28 cellular contexts compared by ENCODE assay signal in genomic region chr7:106252568-106252967, GRCh38.
"Had no signal": no experiment of that assay in that cellular context is flagged by ENCODE, and none has a peak within 500 bp of the region (broad histone marks: within the 10 kb centered on the region; RNA-seq: fewer than 3 reads in every experiment).

No MANE protein-coding gene starts in this region.

- H3K4me3 ChIP-seq: adrenal gland, body of pancreas, breast epithelium, SJCRH30, SK-N-MC had no signal

- H3K9me3 ChIP-seq: adrenal gland, breast epithelium, SJCRH30 had no signal

- H3K27me3 Mint-ChIP-seq: activated CD4-positive, alpha-beta memory T cell treated with anti-CD3 and anti-CD28 coated beads for 36 hours; activated naive CD4-positive, alpha-beta T cell treated with anti-CD3 and anti-CD28 coated beads, Interleukin-2, amount 50 U/mL, for 24 hours had no signal

- H3K27me3 ChIP-seq: adrenal gland, body of pancreas, breast epithelium, SJCRH30 had no signal

- ATAC-seq: body of pancreas had no signal

- FAIRE-seq: astrocyte, TTC549 had no signal

- H3K36me3 ChIP-seq: breast epithelium had no signal

- H3K27ac Mint-ChIP-seq: activated CD4-positive, alpha-beta memory T cell treated with anti-CD3 and anti-CD28 coated beads for 36 hours; T-helper 2 cell treated with Interferon-gamma antibody and Interleukin-4, amounts not matched to agents 5 μg/mL and 100 μg/mL, for 36 hours had no signal

- DNase-seq: activated CD4-positive, alpha-beta memory T cell treated with anti-CD3 and anti-CD28 coated beads for 36 hours; activated CD4-positive, alpha-beta T cell treated with anti-CD3 and anti-CD28 coated beads, Interleukin-2, amount 50 U/mL, for 1 hour; activated CD8-positive, alpha-beta memory T cell treated with anti-CD3 and anti-CD28 coated beads, Interleukin-2, amount 50 U/mL, for 4 hours; activated effector memory CD4-positive, alpha-beta T cell treated with anti-CD3 and anti-CD28 coated beads, Interleukin-2, amount 50 U/mL, for 16 hours; activated naive CD4-positive, alpha-beta T cell; adrenal gland; body of pancreas; cerebellar nuclear complex; Kasumi-1; KG1; MM.1S; MV-4-11; NCI-H1092; NCI-H1436 treated with DMSO at 0.1 percent for 48 hours; NCI-H1694 treated with DMSO at 0.1 percent for 48 hours; NCI-H2029; NCI-H510A; NCI-H526; NCI-H748 treated with DMSO at 0.1 percent for 48 hours; OCI-M1; SHP77; SJCRH30 had no signal

- H3K27ac ChIP-seq: adrenal gland, body of pancreas, breast epithelium, SJCRH30, SK-N-MC had no signal

- H3K4me1 ChIP-seq: adrenal gland, breast epithelium, SJCRH30 had no signal

- H3K4me3 Mint-ChIP-seq: activated CD4-positive, alpha-beta memory T cell treated with anti-CD3 and anti-CD28 coated beads for 36 hours; activated naive CD4-positive, alpha-beta T cell treated with anti-CD3 and anti-CD28 coated beads, Interleukin-2, amount 50 U/mL, for 24 hours; T-helper 2 cell treated with Interferon-gamma antibody and Interleukin-4, amounts not matched to agents 5 μg/mL and 100 μg/mL, for 36 hours had no signal
